In the genomic region with DNA sequence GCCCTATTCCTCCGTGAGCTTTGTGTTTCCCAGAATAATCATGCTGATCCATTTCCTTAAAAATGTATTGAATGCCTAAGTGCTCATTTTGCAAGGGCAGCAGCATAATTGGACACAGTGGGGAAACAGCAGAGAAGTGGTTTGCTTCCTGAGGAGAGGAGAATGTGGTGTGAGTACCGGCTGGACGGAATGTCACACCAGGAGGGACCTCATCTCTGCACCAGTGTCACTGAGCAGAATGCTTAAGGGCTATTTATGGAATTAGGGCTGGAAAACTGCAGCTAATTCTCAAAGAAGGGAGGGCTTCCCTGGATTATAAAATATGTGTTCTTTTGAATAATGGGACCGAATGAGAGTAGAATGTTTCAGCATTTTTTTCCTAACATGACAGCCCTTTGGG, we compare ENCODE assay signal across 30 cellular contexts.
"Had no signal": no experiment of that assay in that cellular context is flagged by ENCODE, and none has a peak within 500 bp of the region (broad histone marks: within the 10 kb centered on the region; RNA-seq: fewer than 3 reads in every experiment).

No MANE protein-coding gene starts in this region.

- ATAC-seq: left colon; left lung; lower lobe of right lung; natural killer cell; right cardiac atrium; sciatic nerve; stimulated activated naive B cell treated with anti-CD40 and anti-IgM and Interleukin-4, amounts not matched to agents 10 μg/mL and 1 μg/mL and 100 μg/mL, for 72 hours had no signal

- H3K27me3 ChIP-seq: left lung, ovary, suprapubic skin, tibial artery, uterus had no signal

- DNase-seq: hypothalamus; immature natural killer cell; kidney; left colon; left lung; lower lobe of right lung; mammary epithelial cell; mesenchymal stem cell; naive B cell; natural killer cell; nephron progenitor cell; ovary; posterior cingulate gyrus; retina; right cardiac atrium; stimulated activated CD4-positive, alpha-beta T cell treated with anti-CD3 and anti-CD28 coated beads, Interleukin-12 subunit alpha, Interleukin-12 subunit beta, amount 100 ng/mL, for 4 hours; stimulated activated CD4-positive, alpha-beta T cell treated with anti-CD3 and anti-CD28 coated beads, Interleukin-15, amount 100 ng/mL, for 24 hours; stimulated activated CD4-positive, alpha-beta T cell treated with anti-CD3 and anti-CD28 coated beads, Interleukin-2, amount 100 ng/mL, for 24 hours; stimulated activated CD4-positive, alpha-beta T cell treated with anti-CD3 and anti-CD28 coated beads, Interleukin-4, amount 100 ng/mL, for 1 hour; stimulated activated naive B cell treated with anti-CD40 and anti-IgM and Interleukin-4, amounts not matched to agents 10 μg/mL and 1 μg/mL and 100 μg/mL, for 72 hours; tibial artery; uterus had no signal

- H3K4me3 ChIP-seq: left lung, lower lobe of right lung, ovary, prostate gland, skin epidermis, suprapubic skin, thoracic aorta, tibial artery, uterus had no signal

- H3K4me1 ChIP-seq: left lung, lower lobe of right lung, prostate gland, suprapubic skin, tibial artery, uterus had no signal

- H3K27ac Mint-ChIP-seq: immature natural killer cell; mesothelial cell of epicardium; naive B cell; natural killer cell; nephron progenitor cell; stimulated activated naive B cell treated with anti-CD40 and anti-IgM and Interleukin-4, amounts not matched to agents 10 μg/mL and 1 μg/mL and 100 μg/mL, for 72 hours; stimulated activated naive CD8-positive, alpha-beta T cell treated with anti-CD3 and anti-CD28 coated beads, Interleukin-15, Interleukin-2, amounts not matched to agents 100 ng/mL and 50 ng/mL, for 24 hours; type B pancreatic cell had no signal

- H3K36me3 Mint-ChIP-seq: mesothelial cell of epicardium; naive B cell; natural killer cell; stimulated activated naive B cell treated with anti-CD40 and anti-IgM and Interleukin-4, amounts not matched to agents 10 μg/mL and 1 μg/mL and 100 μg/mL, for 72 hours; type B pancreatic cell had no signal

- H3K36me3 ChIP-seq: left lung, lower lobe of right lung, ovary, prostate gland, suprapubic skin, thoracic aorta, tibial artery, uterus had no signal

- H3K4me1 Mint-ChIP-seq: immature natural killer cell; mesothelial cell of epicardium; naive B cell; natural killer cell; stimulated activated naive B cell treated with anti-CD40 and anti-IgM and Interleukin-4, amounts not matched to agents 10 μg/mL and 1 μg/mL and 100 μg/mL, for 72 hours had no signal

- H3K4me3 Mint-ChIP-seq: immature natural killer cell; mesothelial cell of epicardium; naive B cell; natural killer cell; nephron progenitor cell; stimulated activated naive B cell treated with anti-CD40 and anti-IgM and Interleukin-4, amounts not matched to agents 10 μg/mL and 1 μg/mL and 100 μg/mL, for 72 hours; stimulated activated naive CD8-positive, alpha-beta T cell treated with anti-CD3 and anti-CD28 coated beads, Interleukin-15, Interleukin-2, amounts not matched to agents 100 ng/mL and 50 ng/mL, for 24 hours; type B pancreatic cell had no signal

- H3K9me3 ChIP-seq: lower lobe of right lung, ovary, prostate gland, thoracic aorta, tibial artery, uterus had no signal

- H3K9me3 Mint-ChIP-seq: mesothelial cell of epicardium, type B pancreatic cell had no signal

- H3K27me3 Mint-ChIP-seq: naive B cell; stimulated activated naive B cell treated with anti-CD40 and anti-IgM and Interleukin-4, amounts not matched to agents 10 μg/mL and 1 μg/mL and 100 μg/mL, for 72 hours; stimulated activated naive CD8-positive, alpha-beta T cell treated with anti-CD3 and anti-CD28 coated beads, Interleukin-15, Interleukin-2, amounts not matched to agents 100 ng/mL and 50 ng/mL, for 24 hours had no signal

- H3K27ac ChIP-seq: left lung, lower lobe of right lung, ovary, prostate gland, skin epidermis, suprapubic skin, thoracic aorta, tibial artery, uterus had no signal
